8 cellular contexts compared by ENCODE assay signal in the genomic region with DNA sequence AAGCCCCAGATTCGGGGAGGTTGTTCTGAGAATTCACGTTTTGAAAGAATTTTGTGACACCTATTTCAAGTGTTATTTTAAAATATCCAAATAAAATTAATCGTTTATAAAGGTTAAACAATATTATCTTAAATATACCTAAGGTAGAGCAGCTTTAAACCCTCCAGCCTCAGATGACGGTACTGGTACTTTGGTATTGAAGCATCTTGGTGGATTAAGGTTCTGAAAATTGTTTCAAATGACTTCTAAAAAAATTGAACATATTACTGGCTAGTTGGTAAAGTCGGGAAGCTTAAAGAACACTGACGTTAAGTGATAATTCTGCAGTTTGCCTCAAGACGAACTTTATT. TPM values are rescaled to one million over a fixed set of nuclear protein-coding genes. Genes with fewer than 3 reads are reported as not detected.
DNase-seq lines count a peak whose midpoint lies in the region; ATAC-seq and TF ChIP-seq lines count a peak whose summit lies in the region.

No MANE protein-coding gene starts in this region.

- H3K9me3 ChIP-seq in ES-I3 (ENCODE audit: control insufficient read depth, insufficient read depth, low read length) (no peaks in the 10 kb centered on the region), RWPE2 (ENCODE audit: severe bottlenecking) (no peaks in the 10 kb centered on the region), esophagus (ENCODE audit: control insufficient read depth in 2 of 2, insufficient read depth in 1 of 2, low read depth in 1 of 2, low read length in 1 of 2) (no peaks in the 10 kb centered on the region)

- ATAC-seq in RWPE2 (ENCODE audit: low read depth) (no peak), GM21786 (IDR thresholded peaks at IDR 0.05; ENCODE audit: unreplicated experiment) (no peak)

- H3K36me3 ChIP-seq in ES-I3 (ENCODE audit: insufficient read depth, low read length) (peaks cover 23% of the 10 kb centered on the region), RWPE2 (ENCODE audit: low read depth) (peaks cover 41% of the 10 kb centered on the region), esophagus (ENCODE audit: control insufficient read depth in 2 of 2, insufficient read depth in 2 of 2, low read length in 1 of 2) (peaks cover 3 to 6% of the 10 kb centered on the region in 2 donors)

- peaks cover 13% of the 10 kb centered on the region for H3K4me1 Mint-ChIP-seq in progenitor cell of endocrine pancreas (ENCODE audit: low read depth)

- H3K36me3 Mint-ChIP-seq in progenitor cell of endocrine pancreas (ENCODE audit: insufficient read depth): peaks cover 10% of the 10 kb centered on the region

- no peaks in the 10 kb centered on the region for H3K4me1 ChIP-seq in ES-I3 (ENCODE audit: insufficient read depth, low read length)
- H3K4me1 ChIP-seq in RWPE2 (ENCODE audit: insufficient read depth, poor library complexity, severe bottlenecking): peaks cover 3% of the 10 kb centered on the region
- peaks cover 2 to 4% of the 10 kb centered on the region in 2 donors for H3K4me1 ChIP-seq in esophagus (ENCODE audit: control insufficient read depth in 2 of 2, insufficient read depth in 2 of 2, low read length in 1 of 2)

- H3K4me3 Mint-ChIP-seq in progenitor cell of endocrine pancreas (ENCODE audit: low read depth): peak overlapping the region; percentile 90

- H3K27me3 Mint-ChIP-seq in progenitor cell of endocrine pancreas: no peaks in the 10 kb centered on the region

- no peak for DNase-seq in RWPE2 (ENCODE audit: low spot score)
- DNase-seq in progenitor cell of endocrine pancreas (ENCODE audit: low spot score, unreplicated experiment): no peak
- DNase-seq in stimulated activated CD4-positive, alpha-beta T cell treated with anti-CD3 and anti-CD28 coated beads, Interleukin-15, amount 100 ng/mL, for 24 hours: no peak
- no peak for DNase-seq in NCI-H1092 treated with DMSO at 0.1 percent for 48 hours (lab: John Stamatoyannopoulos, UW)
- DNase-seq in NCI-H69 (lab: John Stamatoyannopoulos, UW): no peak

- no peaks in the 10 kb centered on the region for H3K9me3 Mint-ChIP-seq in progenitor cell of endocrine pancreas (ENCODE audit: low read depth)

- no peak for TF ChIP-seq CTCF in RWPE2 (IDR thresholded peaks at IDR 0.05; ENCODE audit: poor library complexity, severe bottlenecking)
- TF ChIP-seq CTCF in progenitor cell of endocrine pancreas (IDR thresholded peaks at IDR 0.05; ENCODE audit: unreplicated experiment): no peak

- H3K27ac ChIP-seq in RWPE2 (ENCODE audit: poor library complexity, severe bottlenecking) (peak overlapping the region; percentile 67), esophagus (ENCODE audit: low read depth in 2 of 2, low read length in 1 of 2) (peak overlapping the region; percentile 89 to 94)

- peak overlapping the region; percentile 43; the same call in 1 of the 2 replicates for H3K9ac ChIP-seq in ES-I3 (ENCODE audit: low read depth, low read length)

- 30 to 36% methylated on average over 7 of the region's 7 CpGs for WGBS in esophagus, 2 donors

- H3K4me3 ChIP-seq in RWPE2 (ENCODE audit: severe bottlenecking) (peak overlapping the region; percentile 50), esophagus (ENCODE audit: low read depth in 1 of 2, low read length in 2 of 2) (peak overlapping the region; percentile 60 to 88)

- peak overlapping the region; percentile 98 for H3K27ac Mint-ChIP-seq in progenitor cell of endocrine pancreas

- H3K27me3 ChIP-seq in RWPE2 (ENCODE audit: insufficient read depth, poor library complexity, severe bottlenecking): no peaks in the 10 kb centered on the region
- no peaks in the 10 kb centered on the region for H3K27me3 ChIP-seq in esophagus (ENCODE audit: control insufficient read depth in 1 of 2, insufficient read depth in 2 of 2, low read length in 2 of 2)

RNA-seq across cellular contexts. Expression of gene HUS1, which starts 0.4 kb away (rescaled TPM):
- polyA plus RNA-seq in esophagus: 10 to 100 TPM in 1 of 2 donors, 1 to 10 TPM in 1; 5.4 to 13.5 TPM
- total RNA-seq in progenitor cell of endocrine pancreas: 45.1 and 50.0 TPM in 2 replicates

RNA-seq across cellular contexts. Expression of gene PKD1L1, which starts 31.5 kb away (rescaled TPM):
- polyA plus RNA-seq in esophagus: under 1 TPM; 0.08 to 0.25 TPM
- 0.67 and 0.89 TPM in 2 replicates for total RNA-seq in progenitor cell of endocrine pancreas

RNA-seq across cellular contexts. Expression of gene SUN3, which starts 49.1 kb away (rescaled TPM):
- under 1 TPM in 1 of 2 donors, not detected in 1; 0.02 TPM for polyA plus RNA-seq in esophagus
- total RNA-seq in progenitor cell of endocrine pancreas: not detected in 2 replicates

RNA-seq across cellular contexts. Expression of gene C7orf57, which starts 55.5 kb away (rescaled TPM):
- under 1 TPM; 0.73 to 0.80 TPM for polyA plus RNA-seq in esophagus
- total RNA-seq in progenitor cell of endocrine pancreas: not detected in 2 replicates
